Comparison of ENCODE assay signal across 12 cellular contexts in the genomic region with DNA sequence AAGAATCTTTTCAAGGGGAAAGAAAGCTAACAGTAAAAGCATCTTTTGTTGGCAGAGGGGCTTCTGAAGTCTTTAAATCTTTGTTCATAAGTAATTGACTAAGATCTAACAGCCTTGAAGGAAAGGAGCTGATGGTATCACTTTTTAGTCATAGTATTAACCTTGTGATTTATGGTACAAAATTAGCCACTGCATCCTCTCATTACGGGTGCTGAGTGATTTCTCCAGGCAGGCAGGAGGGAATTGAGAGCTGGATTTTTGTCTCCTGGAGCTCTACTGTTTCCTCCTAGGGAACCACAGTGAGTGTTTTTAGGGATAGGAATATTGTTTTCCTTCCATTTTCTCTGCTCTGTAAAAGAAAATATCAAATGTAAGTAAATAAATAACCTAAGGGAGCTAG.
A peak's percentile ranks its signal among the peaks of the same experiment; 100 is the strongest.
DNase-seq lines count a peak whose midpoint lies in the region; ATAC-seq and TF ChIP-seq lines count a peak whose summit lies in the region.
"Had no signal": no experiment of that assay in that cellular context is flagged by ENCODE, and none has a peak within 500 bp of the region (broad histone marks: within the 10 kb centered on the region; RNA-seq: fewer than 3 reads in every experiment).

No MANE protein-coding gene starts in this region.

- ATAC-seq in GM21737 (IDR thresholded peaks at IDR 0.05; ENCODE audit: unreplicated experiment): no peak
- no peak for ATAC-seq in esophagus mucosa
- ATAC-seq: activated CD8-positive, alpha-beta memory T cell treated with anti-CD3 and anti-CD28 coated beads, Interleukin-2, amount 10 ng/mL, durations not matched to agents 7 days and 5 days had no signal

- POLR2A ChIA-PET in HEK293T (lab: Yijun Ruan, JAX): interaction anchor here (1.0 kb wide), 1 partner anchor 8 kb away, joined by 3 read pairs; no protein-coding TSS in a partner anchor
- POLR2A ChIA-PET in SK-N-SH (lab: Yijun Ruan, JAX): no interaction called here

- H4K20me1 ChIP-seq in SK-N-SH (ENCODE audit: insufficient read depth) (no peaks in the 10 kb centered on the region), hepatocyte (ENCODE audit: insufficient read depth, poor library complexity, severe bottlenecking) (no peaks in the 10 kb centered on the region), smooth muscle cell (ENCODE audit: low read depth) (no peaks in the 10 kb centered on the region)

- H3K4me2 ChIP-seq in SK-N-SH (peak overlapping the region; percentile 53; the same call in 1 of the 2 replicates), hepatocyte (peak overlapping the region; percentile 48), smooth muscle cell (peak overlapping the region; percentile 56)

- CTCF ChIA-PET in HEK293T (lab: Yijun Ruan, JAX): interaction anchor here (1.0 to 1.4 kb wide), 3 partner anchors 8 to 117 kb away, joined by 3 read pairs; no protein-coding TSS in a partner anchor
- CTCF ChIA-PET in SK-N-SH (lab: Yijun Ruan, JAX): interaction anchor here (0.7 to 1.7 kb wide), 9 partner anchors 10 to 1194 kb away, joined by 3 to 6 read pairs (median 4); no protein-coding TSS in a partner anchor

- H3K9me3 ChIP-seq in SK-N-SH (no peaks in the 10 kb centered on the region), hepatocyte (ENCODE audit: low read depth) (no peaks in the 10 kb centered on the region), smooth muscle cell (replicated peaks; ENCODE audit: low read depth) (no peaks in the 10 kb centered on the region)
- H3K9me3 ChIP-seq: thyroid gland had no signal

- H3K27ac ChIP-seq in SK-N-SH (ENCODE audit: low read depth in 2 of 2, low read length in 1 of 2) (peak overlapping the region; percentile 26 to 96), hepatocyte (peak overlapping the region; percentile 12), smooth muscle cell (ENCODE audit: low read depth) (peak overlapping the region; percentile 8)
- H3K27ac ChIP-seq: parathyroid adenoma had no signal

- H3K4me3 ChIP-seq in SK-N-SH (ENCODE audit: low read depth in 2 of 2, low read length in 1 of 2): no peak overlapping the region
- H3K4me3 ChIP-seq in hepatocyte: no peak overlapping the region
- H3K4me3 ChIP-seq in smooth muscle cell: no peak overlapping the region
- H3K4me3 ChIP-seq: thyroid gland had no signal

- H3K4me1 ChIP-seq in SK-N-SH (ENCODE audit: control insufficient read depth in 1 of 2, insufficient read depth in 2 of 2, low read depth in 1 of 2, low read length in 1 of 2) (peaks cover 29 to 37% of the 10 kb centered on the region in 2 experiments), hepatocyte (ENCODE audit: insufficient read depth) (peaks cover 13% of the 10 kb centered on the region), smooth muscle cell (ENCODE audit: low read depth) (peaks cover 30% of the 10 kb centered on the region)

- peaks cover 10% of the 10 kb centered on the region for H3F3A ChIP-seq in SK-N-SH (replicated peaks; ENCODE audit: insufficient read depth)
- peaks cover 12% of the 10 kb centered on the region for H3F3A ChIP-seq in smooth muscle cell (ENCODE audit: low read depth)

- peak; percentile 25 for DNase-seq in HEK293T (ENCODE audit: extremely low spot score)
- DNase-seq in SK-N-SH: no peak
- no peak for DNase-seq in hepatocyte (ENCODE audit: low spot score)
- no peak for DNase-seq in smooth muscle cell (lab: John Stamatoyannopoulos, UW; ENCODE audit: unreplicated experiment)
- DNase-seq in occipital lobe (lab: John Stamatoyannopoulos, UW): no peak
- no peak for DNase-seq in GDM1 (lab: John Stamatoyannopoulos, UW)
- DNase-seq: activated CD8-positive, alpha-beta memory T cell treated with anti-CD3 and anti-CD28 coated beads, Interleukin-2, amount 10 ng/mL, durations not matched to agents 7 days and 5 days; islet precursor cell; thyroid gland had no signal

- TF ChIP-seq RAD21 in SK-N-SH (IDR thresholded peaks at IDR 0.05; ENCODE audit: low read length): no peak

- 17% methylated on average over 1 of the region's 1 CpG for WGBS in SK-N-SH (ENCODE audit: low lambda C conversion rate)
- 50% methylated on average over 1 of the region's 1 CpG for WGBS in hepatocyte (ENCODE audit: low lambda C conversion rate, missing lambda C conversion rate)
- WGBS in smooth muscle cell (ENCODE audit: low lambda C conversion rate): 16% methylated on average over 1 of the region's 1 CpG

- H3K9ac ChIP-seq in SK-N-SH (no peak overlapping the region), smooth muscle cell (ENCODE audit: low read depth) (no peak overlapping the region)
- H3K9ac ChIP-seq: parathyroid adenoma had no signal

- H2AFZ ChIP-seq in SK-N-SH (ENCODE audit: low read depth): peak overlapping the region; percentile 81
- H2AFZ ChIP-seq in hepatocyte: no peak overlapping the region
- peak overlapping the region; percentile 56 for H2AFZ ChIP-seq in smooth muscle cell (ENCODE audit: low read depth)
- H2AFZ ChIP-seq: parathyroid adenoma had no signal

- no peaks in the 10 kb centered on the region for H3K79me2 ChIP-seq in SK-N-SH (ENCODE audit: insufficient read depth)
- H3K79me2 ChIP-seq in hepatocyte: no peaks in the 10 kb centered on the region
- no peaks in the 10 kb centered on the region for H3K79me2 ChIP-seq in smooth muscle cell (ENCODE audit: low read depth)
- H3K79me2 ChIP-seq: parathyroid adenoma had no signal

- TF ChIP-seq CTCF in SK-N-SH (IDR thresholded peaks at IDR 0.05) (no peak), hepatocyte (IDR thresholded peaks at IDR 0.05; ENCODE audit: poor library complexity) (no peak), smooth muscle cell (IDR thresholded peaks at IDR 0.05; ENCODE audit: borderline replicate concordance, insufficient read depth, poor library complexity, severe bottlenecking) (no peak)

- H3K9me2 ChIP-seq in SK-N-SH (no peaks in the 10 kb centered on the region), hepatocyte (replicated peaks; ENCODE audit: insufficient read depth) (no peaks in the 10 kb centered on the region)

- TF ChIP-seq EP300 in SK-N-SH (IDR thresholded peaks at IDR 0.05; ENCODE audit: borderline replicate concordance in 1 of 2, low read depth in 1 of 2, low read length in 1 of 2): peak in 1 of 2 experiments; percentile 39; a peak in 1 of 4 replicates

- no peaks in the 10 kb centered on the region for H3K27me3 ChIP-seq in SK-N-SH (ENCODE audit: insufficient read depth)
- H3K27me3 ChIP-seq in hepatocyte: no peaks in the 10 kb centered on the region
- H3K27me3 ChIP-seq in smooth muscle cell (ENCODE audit: low read depth): no peaks in the 10 kb centered on the region
- H3K27me3 ChIP-seq: thyroid gland had no signal

- no peaks in the 10 kb centered on the region for H3K36me3 ChIP-seq in SK-N-SH (replicated peaks in 1 of 2; ENCODE audit: control insufficient read depth in 1 of 2, insufficient read depth in 2 of 2, low read length in 1 of 2)
- no peaks in the 10 kb centered on the region for H3K36me3 ChIP-seq in hepatocyte (replicated peaks; ENCODE audit: insufficient read depth, low read depth)
- no peaks in the 10 kb centered on the region for H3K36me3 ChIP-seq in smooth muscle cell (ENCODE audit: low read depth)
- H3K36me3 ChIP-seq: thyroid gland had no signal

TF ChIP-seq in HEK293T, 16 proteins besides CTCF, POLR2A, EP300 and RAD21:
- no peak for TF ChIP-seq ARNT (IDR thresholded peaks at IDR 0.05)
- no peak for TF ChIP-seq CTBP1 (IDR thresholded peaks at IDR 0.05; ENCODE audit: borderline replicate concordance)
- no peak for TF ChIP-seq SUZ12 (IDR thresholded peaks at IDR 0.05)
- no peak for TF ChIP-seq FOXA1 (IDR thresholded peaks at IDR 0.05)
- TF ChIP-seq PKNOX1 (IDR thresholded peaks at IDR 0.05): peak; percentile 39; the same call in 1 of the 2 replicates

TF ChIP-seq in SK-N-SH, 30 proteins besides CTCF, POLR2A, EP300 and RAD21:
- 0 out of 2 replicates have a peak, but pooled peaks have one; percentile 27 for TF ChIP-seq TEAD4 (IDR thresholded peaks at IDR 0.05; ENCODE audit: borderline replicate concordance, insufficient read depth)
- peak; percentile 35 for TF ChIP-seq JUND (IDR thresholded peaks at IDR 0.05)
- peak; percentile 54; the same call in 1 of the 2 replicates for TF ChIP-seq TCF12 (IDR thresholded peaks at IDR 0.05)
- TF ChIP-seq TAF1 (IDR thresholded peaks at IDR 0.05; ENCODE audit: borderline replicate concordance, low read depth, low read length): no peak
- TF ChIP-seq, protein P1, sequence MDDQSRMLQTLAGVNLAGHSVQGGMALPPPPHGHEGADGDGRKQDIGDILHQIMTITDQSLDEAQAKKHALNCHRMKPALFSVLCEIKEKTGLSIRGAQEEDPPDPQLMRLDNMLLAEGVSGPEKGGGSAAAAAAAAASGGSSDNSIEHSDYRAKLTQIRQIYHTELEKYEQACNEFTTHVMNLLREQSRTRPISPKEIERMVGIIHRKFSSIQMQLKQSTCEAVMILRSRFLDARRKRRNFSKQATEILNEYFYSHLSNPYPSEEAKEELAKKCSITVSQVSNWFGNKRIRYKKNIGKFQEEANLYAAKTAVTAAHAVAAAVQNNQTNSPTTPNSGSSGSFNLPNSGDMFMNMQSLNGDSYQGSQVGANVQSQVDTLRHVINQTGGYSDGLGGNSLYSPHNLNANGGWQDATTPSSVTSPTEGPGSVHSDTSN (IDR thresholded peaks at IDR 0.05): peak; percentile 86
- TF ChIP-seq, protein P2, sequence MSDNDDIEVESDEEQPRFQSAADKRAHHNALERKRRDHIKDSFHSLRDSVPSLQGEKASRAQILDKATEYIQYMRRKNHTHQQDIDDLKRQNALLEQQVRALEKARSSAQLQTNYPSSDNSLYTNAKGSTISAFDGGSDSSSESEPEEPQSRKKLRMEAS (IDR thresholded peaks at IDR 0.05; ENCODE audit: low read depth): no peak
- TF ChIP-seq NRF1 (IDR thresholded peaks at IDR 0.05; ENCODE audit: low read depth, low read length): no peak
- TF ChIP-seq RXRA (IDR thresholded peaks at IDR 0.05; ENCODE audit: borderline replicate concordance, low read depth): 0 out of 2 replicates have a peak, but pooled peaks have one; percentile 24
- no peak for TF ChIP-seq SMC3 (IDR thresholded peaks at IDR 0.05; ENCODE audit: low read depth, low read length)
- TF ChIP-seq FOXJ3 (CRISPR knock-in tag; IDR thresholded peaks at IDR 0.05): no peak

Comparison
In these comparisons a context has a peak if more than half of its experiments do, and no peak if none do; other contexts are left out.
1. H3K27ac ChIP-seq: peak in every context shown above with its lines; median percentile 61 in SK-N-SH; 12 in hepatocyte; 8 in smooth muscle cell.